In genomic region chr9:35714123-35714522, GRCh38 we compare ENCODE assay signal across 16 cellular contexts. TPM values are rescaled to one million over a fixed set of nuclear protein-coding genes. Genes with fewer than 3 reads are reported as not detected.
DNase-seq lines count a peak whose midpoint lies in the region; ATAC-seq, FAIRE-seq and TF ChIP-seq lines count a peak whose summit lies in the region.
"Had no signal": no experiment of that assay in that cellular context is flagged by ENCODE, and none has a peak within 500 bp of the region (broad histone marks: within the 10 kb centered on the region; RNA-seq: fewer than 3 reads in every experiment).

No MANE protein-coding gene starts in this region.

- H3K4me1 ChIP-seq in NT2/D1 (ENCODE audit: insufficient read depth, insufficient read length): peaks cover 16% of the 10 kb centered on the region
- H3K4me1 ChIP-seq in astrocyte (ENCODE audit: insufficient read depth, low read length): no peaks in the 10 kb centered on the region
- H3K4me1 ChIP-seq in gastroesophageal sphincter: peaks cover 0 to 30% (median 0%) of the 10 kb centered on the region in 3 donors
- H3K4me1 ChIP-seq: SJSA1 had no signal

- peak overlapping the region; percentile 14 for H3K4me3 Mint-ChIP-seq in astrocyte (ENCODE audit: unreplicated experiment)
- no peak overlapping the region for H3K4me3 Mint-ChIP-seq in stimulated activated effector memory CD8-positive, alpha-beta T cell treated with anti-CD3 and anti-CD28 coated beads, Interleukin-12 subunit alpha, Interleukin-12 subunit beta, amount 100 ng/mL, for 72 hours

- H3K9me3 Mint-ChIP-seq in astrocyte (ENCODE audit: unreplicated experiment): no peaks in the 10 kb centered on the region
- no peaks in the 10 kb centered on the region for H3K9me3 Mint-ChIP-seq in stimulated activated effector memory CD8-positive, alpha-beta T cell treated with anti-CD3 and anti-CD28 coated beads, Interleukin-12 subunit alpha, Interleukin-12 subunit beta, amount 100 ng/mL, for 72 hours

- H3K4me1 Mint-ChIP-seq in astrocyte (ENCODE audit: low read depth, unreplicated experiment): peaks cover 12% of the 10 kb centered on the region
- peaks cover 19% of the 10 kb centered on the region for H3K4me1 Mint-ChIP-seq in stimulated activated effector memory CD8-positive, alpha-beta T cell treated with anti-CD3 and anti-CD28 coated beads, Interleukin-12 subunit alpha, Interleukin-12 subunit beta, amount 100 ng/mL, for 72 hours

- peaks cover 92% of the 10 kb centered on the region for H3K36me3 ChIP-seq in NT2/D1 (ENCODE audit: insufficient read depth, insufficient read length, low read length)
- H3K36me3 ChIP-seq in astrocyte (ENCODE audit: insufficient read depth, low read length): peaks cover 87% of the 10 kb centered on the region
- peaks cover 13 to 100% of the 10 kb centered on the region in 2 donors for H3K36me3 ChIP-seq in gastroesophageal sphincter

- no peak for TF ChIP-seq POLR2A in gastroesophageal sphincter (IDR thresholded peaks at IDR 0.05)

- no peaks in the 10 kb centered on the region for H3K9me3 ChIP-seq in NT2/D1 (ENCODE audit: insufficient read depth, low read length)
- no peaks in the 10 kb centered on the region for H3K9me3 ChIP-seq in astrocyte (ENCODE audit: insufficient read depth, low read depth, low read length)
- no peaks in the 10 kb centered on the region for H3K9me3 ChIP-seq in gastroesophageal sphincter
- H3K9me3 ChIP-seq: SJSA1 had no signal

- no peak overlapping the region for H3K27ac Mint-ChIP-seq in astrocyte (ENCODE audit: unreplicated experiment)
- peak overlapping the region; percentile 81 for H3K27ac Mint-ChIP-seq in stimulated activated effector memory CD8-positive, alpha-beta T cell treated with anti-CD3 and anti-CD28 coated beads, Interleukin-12 subunit alpha, Interleukin-12 subunit beta, amount 100 ng/mL, for 72 hours

- TF ChIP-seq CTCF in astrocyte (IDR thresholded peaks at IDR 0.05; ENCODE audit: insufficient read depth, low read depth, low read length) (no peak), gastroesophageal sphincter (IDR thresholded peaks at IDR 0.05) (no peak)

- H3K4me2 ChIP-seq in astrocyte (ENCODE audit: low read length): no peak overlapping the region

- no peak overlapping the region for H3K27ac ChIP-seq in astrocyte (ENCODE audit: low read depth, low read length)
- peak overlapping the region; percentile 24 to 98 (median 86) for H3K27ac ChIP-seq in gastroesophageal sphincter
- H3K27ac ChIP-seq: SJSA1 had no signal

- no peak for FAIRE-seq in astrocyte (lab: Jason Lieb, UNC)
- FAIRE-seq: H54 had no signal

- no peaks in the 10 kb centered on the region for H3K27me3 Mint-ChIP-seq in astrocyte (ENCODE audit: low read depth, unreplicated experiment)

- 52 to 84% methylated on average over 2 to 6 of the region's 6 CpGs for WGBS in gastroesophageal sphincter (ENCODE audit: low coverage in 1 of 2), 2 donors

- no peak for TF ChIP-seq EP300 in gastroesophageal sphincter (IDR thresholded peaks at IDR 0.05)

- H3K9ac ChIP-seq in NT2/D1 (ENCODE audit: insufficient read length, low read depth): peak overlapping the region; percentile 15
- no peak overlapping the region for H3K9ac ChIP-seq in astrocyte (ENCODE audit: low read length)

- no peak overlapping the region for H3K4me3 ChIP-seq in NT2/D1 (ENCODE audit: insufficient read length, low read depth)
- no peak overlapping the region for H3K4me3 ChIP-seq in astrocyte (ENCODE audit: insufficient read depth, low read depth, low read length)
- H3K4me3 ChIP-seq in gastroesophageal sphincter: no peak overlapping the region
- H3K4me3 ChIP-seq: SJSA1 had no signal

- H3K27me3 ChIP-seq in NT2/D1 (ENCODE audit: insufficient read depth, insufficient read length) (no peaks in the 10 kb centered on the region), astrocyte (ENCODE audit: insufficient read depth, low read length) (no peaks in the 10 kb centered on the region), gastroesophageal sphincter (no peaks in the 10 kb centered on the region)
- H3K27me3 ChIP-seq: SJSA1 had no signal

- no peak for DNase-seq in NT2/D1 (ENCODE audit: low read depth, low spot score)
- DNase-seq in astrocyte (ENCODE audit: low read depth): no peak
- DNase-seq in stimulated activated effector memory CD8-positive, alpha-beta T cell treated with anti-CD3 and anti-CD28 coated beads, Interleukin-12 subunit alpha, Interleukin-12 subunit beta, amount 100 ng/mL, for 72 hours (ENCODE audit: low spot score in 2 of 2): no peak
- no peak for DNase-seq in hippocampal formation (lab: John Stamatoyannopoulos, UW)
- DNase-seq in NCI-H1105 (lab: John Stamatoyannopoulos, UW): no peak
- DNase-seq: DMS 273 treated with DMSO at 0.1 percent for 48 hours; MV-4-11; NCI-H146; NCI-H2107; NCI-H226; NCI-H526 treated with DMSO at 0.1 percent for 48 hours; NK-92 treated with Interleukin-12 subunit alpha and Interleukin-12 subunit beta, amount 100 ng/mL, for 24 hours had no signal

- no peak for ATAC-seq in gastroesophageal sphincter
- ATAC-seq in stimulated activated effector memory CD8-positive, alpha-beta T cell treated with anti-CD3 and anti-CD28 coated beads, Interleukin-12 subunit alpha, Interleukin-12 subunit beta, amount 100 ng/mL, for 72 hours: no peak
- no peak for ATAC-seq in HG02759 (IDR thresholded peaks at IDR 0.05; ENCODE audit: unreplicated experiment)

- peaks cover 65% of the 10 kb centered on the region for H3K79me2 ChIP-seq in astrocyte (ENCODE audit: insufficient read depth, low read length)

- peaks cover 90% of the 10 kb centered on the region for H4K20me1 ChIP-seq in astrocyte (ENCODE audit: insufficient read depth, low read length)

- no peak overlapping the region for H2AFZ ChIP-seq in astrocyte (ENCODE audit: low read depth, low read length)

- H3K36me3 Mint-ChIP-seq in astrocyte (ENCODE audit: low read depth, unreplicated experiment): peaks cover 38% of the 10 kb centered on the region
- H3K36me3 Mint-ChIP-seq in stimulated activated effector memory CD8-positive, alpha-beta T cell treated with anti-CD3 and anti-CD28 coated beads, Interleukin-12 subunit alpha, Interleukin-12 subunit beta, amount 100 ng/mL, for 72 hours: no peaks in the 10 kb centered on the region

RNA-seq across cellular contexts. Expression of gene TLN1, which starts 17.9 kb away (rescaled TPM):
- total RNA-seq in astrocyte: 518 and 525 TPM in 2 replicates
- 1,000 to 10,000 TPM in 3 of 4 donors, 100 to 1,000 TPM in 1; 888 to 1,583 (median 1,047) TPM for total RNA-seq in gastroesophageal sphincter

RNA-seq across cellular contexts. Expression of gene CREB3, which starts 18.3 kb away (rescaled TPM):
- total RNA-seq in astrocyte: 80.3 and 84.1 TPM in 2 replicates
- total RNA-seq in gastroesophageal sphincter: 100 to 1,000 TPM in 1 of 4 donors, 10 to 100 TPM in 3; 75.0 to 104 (median 83.7) TPM

RNA-seq across cellular contexts. Expression of gene TPM2, which starts 24.4 kb away (rescaled TPM):
- 1,947 and 2,001 TPM in 2 replicates for total RNA-seq in astrocyte
- total RNA-seq in gastroesophageal sphincter: over 10,000 TPM in 3 of 4 donors, 1,000 to 10,000 TPM in 1; 7,572 to 13,568 (median 12,084) TPM

RNA-seq across cellular contexts. Expression of gene GBA2, which starts 34.9 kb away (rescaled TPM):
- total RNA-seq in astrocyte (38.3 and 42.5 TPM in 2 replicates), gastroesophageal sphincter (10 to 100 TPM; 35.3 to 81.1 (median 54.3) TPM)

RNA-seq across cellular contexts. Expression of gene RGP1, which starts 35.0 kb away (rescaled TPM):
- total RNA-seq in astrocyte (27.2 and 30.0 TPM in 2 replicates), gastroesophageal sphincter (10 to 100 TPM; 19.7 to 34.4 (median 23.4) TPM)
